In genomic region chr13:27171830-27172494, GRCh38 we compare ENCODE assay signal across 1 cellular context.
TF ChIP-seq lines count a peak whose summit lies in the region.

No MANE protein-coding gene starts in this region.

TF ChIP-seq in HepG2, 621 proteins besides CTCF, POLR2A, EP300 and RAD21 (continued from another document and continues in another):
- TF ChIP-seq ZBTB10 (CRISPR knock-in tag; IDR thresholded peaks at IDR 0.05; ENCODE audit: borderline replicate concordance) = peak; percentile 81
- TF ChIP-seq MEIS2 (CRISPR knock-in tag; IDR thresholded peaks at IDR 0.05) = no peak
- TF ChIP-seq MTA3 (CRISPR knock-in tag; IDR thresholded peaks at IDR 0.05) = no peak
- peak; percentile 44; the same call in 1 of the 2 replicates for TF ChIP-seq IRF2 (CRISPR knock-in tag; IDR thresholded peaks at IDR 0.05)
- TF ChIP-seq REST (IDR thresholded peaks at IDR 0.05; ENCODE audit: borderline replicate concordance in 1 of 2, low read depth in 1 of 2, low read length in 2 of 2) = no peak
- no peak for TF ChIP-seq CEBPB (IDR thresholded peaks at IDR 0.05; ENCODE audit: borderline replicate concordance, low read depth, low read length)
- TF ChIP-seq FOXJ3 (CRISPR knock-in tag; IDR thresholded peaks at IDR 0.05; ENCODE audit: borderline replicate concordance) = no peak
- TF ChIP-seq NFKB2 (CRISPR knock-in tag; IDR thresholded peaks at IDR 0.05; ENCODE audit: borderline replicate concordance) = peak; percentile 72; the same call in 1 of the 2 replicates
- TF ChIP-seq YY1 (IDR thresholded peaks at IDR 0.05; ENCODE audit: insufficient read depth, insufficient replicate concordance, low read depth, low read length) = peak; percentile 56
- no peak for TF ChIP-seq CBX1 (IDR thresholded peaks at IDR 0.05; ENCODE audit: low read depth)
- no peak for TF ChIP-seq ZEB1 (IDR thresholded peaks at IDR 0.05; ENCODE audit: insufficient replicate concordance, low read depth)
- TF ChIP-seq RFX5 (IDR thresholded peaks at IDR 0.05; ENCODE audit: low read depth, low read length) = no peak
- peak; percentile 55; the same call in 1 of the 2 replicates for TF ChIP-seq ZNF768 (CRISPR knock-in tag; IDR thresholded peaks at IDR 0.05)
- no peak for TF ChIP-seq DRAP1 (CRISPR knock-in tag; IDR thresholded peaks at IDR 0.05)
- peak; percentile 56 for TF ChIP-seq RBM39 (IDR thresholded peaks at IDR 0.05; ENCODE audit: low read depth, low read length, poor library complexity, severe bottlenecking)
- TF ChIP-seq PHF21A (CRISPR knock-in tag; IDR thresholded peaks at IDR 0.05) = peak; percentile 50; the same call in 1 of the 2 replicates
- TF ChIP-seq HOXA9 (CRISPR knock-in tag; IDR thresholded peaks at IDR 0.05; ENCODE audit: borderline replicate concordance) = no peak
- TF ChIP-seq FUBP1 (CRISPR knock-in tag; IDR thresholded peaks at IDR 0.05; ENCODE audit: borderline replicate concordance) = no peak
- TF ChIP-seq ZNF281 (CRISPR knock-in tag; IDR thresholded peaks at IDR 0.05; ENCODE audit: borderline replicate concordance) = no peak
- no peak for TF ChIP-seq CC2D1A (CRISPR knock-in tag; IDR thresholded peaks at IDR 0.05)
- TF ChIP-seq ZNF431 (CRISPR knock-in tag; IDR thresholded peaks at IDR 0.05; ENCODE audit: borderline replicate concordance, low read depth) = no peak
- peak; percentile 53 for TF ChIP-seq GMEB1 (CRISPR knock-in tag; IDR thresholded peaks at IDR 0.05; ENCODE audit: borderline replicate concordance)
- no peak for TF ChIP-seq ZNF790 (CRISPR knock-in tag; IDR thresholded peaks at IDR 0.05; ENCODE audit: borderline replicate concordance)
- TF ChIP-seq MZF1 (CRISPR knock-in tag; IDR thresholded peaks at IDR 0.05; ENCODE audit: borderline replicate concordance) = no peak
- TF ChIP-seq CCDC6 (CRISPR knock-in tag; IDR thresholded peaks at IDR 0.05) = peak; percentile 56; the same call in 1 of the 2 replicates
- TF ChIP-seq ZNF772 (CRISPR knock-in tag; IDR thresholded peaks at IDR 0.05) = no peak
- TF ChIP-seq ZUFSP (CRISPR knock-in tag; IDR thresholded peaks at IDR 0.05; ENCODE audit: borderline replicate concordance) = no peak
- TF ChIP-seq IKZF5 (CRISPR knock-in tag; IDR thresholded peaks at IDR 0.05) = no peak
- TF ChIP-seq DR1 (CRISPR knock-in tag; IDR thresholded peaks at IDR 0.05) = no peak
- no peak for TF ChIP-seq U2AF2 (IDR thresholded peaks at IDR 0.05; ENCODE audit: low read depth, low read length)
- TF ChIP-seq ZNF510 (CRISPR knock-in tag; IDR thresholded peaks at IDR 0.05; ENCODE audit: low read depth) = no peak
- TF ChIP-seq FOXK2 (IDR thresholded peaks at IDR 0.05) = no peak
- TF ChIP-seq ZNF274 (CRISPR knock-in tag; IDR thresholded peaks at IDR 0.05) = no peak
- no peak for TF ChIP-seq ZSCAN9 (CRISPR knock-in tag; IDR thresholded peaks at IDR 0.05; ENCODE audit: borderline replicate concordance)
- TF ChIP-seq ZSCAN21 (CRISPR knock-in tag; IDR thresholded peaks at IDR 0.05; ENCODE audit: borderline replicate concordance) = peak; percentile 42; the same call in 1 of the 2 replicates
- peak; percentile 71; the same call in 1 of the 2 replicates for TF ChIP-seq ZBTB2 (CRISPR knock-in tag; IDR thresholded peaks at IDR 0.05; ENCODE audit: low read depth)
- TF ChIP-seq THAP8 (CRISPR knock-in tag; IDR thresholded peaks at IDR 0.05; ENCODE audit: borderline replicate concordance) = no peak
- no peak for TF ChIP-seq ZNF878 (CRISPR knock-in tag; IDR thresholded peaks at IDR 0.05)
- no peak for TF ChIP-seq DBP (CRISPR knock-in tag; IDR thresholded peaks at IDR 0.05; ENCODE audit: not compliant biosample characterization)
- no peak for TF ChIP-seq SETDB1 (CRISPR knock-in tag; IDR thresholded peaks at IDR 0.05; ENCODE audit: borderline replicate concordance)
- TF ChIP-seq NFYB (CRISPR knock-in tag; IDR thresholded peaks at IDR 0.05) = no peak
- TF ChIP-seq ZNF264 (CRISPR knock-in tag; IDR thresholded peaks at IDR 0.05) = no peak
- TF ChIP-seq ZNF224 (CRISPR knock-in tag; IDR thresholded peaks at IDR 0.05) = no peak
- no peak for TF ChIP-seq GTF3A (CRISPR knock-in tag; conservative IDR thresholded peaks at IDR 0.05)
- TF ChIP-seq GATAD2A (CRISPR knock-in tag; IDR thresholded peaks at IDR 0.05) = peak; percentile 47; the same call in 1 of the 2 replicates
